ENCODE assay signal across 15 cellular contexts in the genomic region with DNA sequence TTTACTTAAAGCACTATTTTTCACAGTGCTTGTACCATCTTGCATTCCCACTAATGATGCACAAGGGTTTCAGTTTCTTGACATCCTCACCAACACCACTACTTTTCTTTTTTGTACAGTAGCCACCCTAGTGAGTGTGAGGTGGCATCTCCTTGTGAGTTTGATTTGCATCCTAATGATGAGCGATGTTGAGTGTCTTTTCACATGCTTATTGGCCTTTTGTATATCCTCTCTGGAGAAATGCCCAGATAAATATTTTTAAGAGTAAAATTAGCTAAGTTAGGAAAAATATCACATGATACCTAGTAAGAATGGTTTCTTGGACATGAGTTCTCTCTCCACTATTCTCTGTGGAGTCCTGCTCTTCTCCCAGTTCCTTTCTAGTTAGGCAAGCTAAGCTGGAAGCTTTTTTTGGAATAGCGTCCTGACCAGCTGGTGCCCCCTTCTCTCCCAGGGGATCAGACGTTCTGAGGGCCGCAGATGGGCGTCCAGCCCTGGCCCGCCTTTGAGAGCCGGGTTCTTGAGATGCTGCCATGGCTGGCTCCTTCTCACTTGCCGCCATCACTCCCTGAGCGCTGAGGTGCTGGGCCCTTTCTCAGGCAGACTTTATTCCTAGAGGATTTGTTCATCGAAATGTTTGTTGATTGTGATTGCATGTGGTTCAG.
DNase-seq lines count a peak whose midpoint lies in the region; ATAC-seq and TF ChIP-seq lines count a peak whose summit lies in the region.
"Had no signal": no experiment of that assay in that cellular context is flagged by ENCODE, and none has a peak within 500 bp of the region (broad histone marks: within the 10 kb centered on the region; RNA-seq: fewer than 3 reads in every experiment).

No MANE protein-coding gene starts in this region.

- H3K27ac ChIP-seq in ACC112 (ENCODE audit: low read depth, low read length) (peak overlapping the region; percentile 63), ascending aorta (peak overlapping the region; percentile 68 to 80), heart left ventricle (peak overlapping the region; percentile 15 to 72 (median 33)), gastrocnemius medialis (peak overlapping the region; percentile 31 to 70 (median 64)), left lung (peak overlapping the region in 1 of 2 donors; percentile 5)
- H3K27ac ChIP-seq: SJSA1 had no signal

- TF ChIP-seq CTCF in ascending aorta (IDR thresholded peaks at IDR 0.05) (no peak), heart left ventricle (IDR thresholded peaks at IDR 0.05) (no peak), gastrocnemius medialis (IDR thresholded peaks at IDR 0.05 in 4 of 5, conservative IDR thresholded peaks at IDR 0.05 in 1 of 5) (no peak), left lung (IDR thresholded peaks at IDR 0.05) (no peak), BE2C (IDR thresholded peaks at IDR 0.05; ENCODE audit: low read depth, low read length) (no peak)

- 64 to 74% (median 67%) methylated on average over 10 of the region's 10 CpGs for WGBS in heart left ventricle, 4 donors

- H3K9me3 Mint-ChIP-seq in activated naive CD8-positive, alpha-beta T cell treated with anti-CD3 and anti-CD28 coated beads for 36 hours, result no peaks in the 10 kb centered on the region
- H3K9me3 Mint-ChIP-seq: CD4-positive, alpha-beta T cell; neural crest cell; stimulated activated effector memory CD8-positive, alpha-beta T cell treated with anti-CD3 and anti-CD28 coated beads, Interleukin-12 subunit alpha, Interleukin-12 subunit beta, amount 100 ng/mL, for 72 hours had no signal

- H3K79me2 ChIP-seq in ACC112 (ENCODE audit: control insufficient read depth, insufficient read depth, low read length, unreplicated experiment), result no peaks in the 10 kb centered on the region

- no peak overlapping the region for H3K27ac Mint-ChIP-seq in activated naive CD8-positive, alpha-beta T cell treated with anti-CD3 and anti-CD28 coated beads for 36 hours
- H3K27ac Mint-ChIP-seq: CD4-positive, alpha-beta T cell; stimulated activated effector memory CD8-positive, alpha-beta T cell treated with anti-CD3 and anti-CD28 coated beads, Interleukin-12 subunit alpha, Interleukin-12 subunit beta, amount 100 ng/mL, for 72 hours had no signal

- intact Hi-C loops in ascending aorta (cut with DNase I), result loop anchor here (1.0 kb wide), 1 partner anchor 247 kb away; the partner anchor contains the start of gene TMEM184C
- intact Hi-C loops in heart left ventricle (cut with DNase I), result loop anchor here in 5 of 10 donors (1.0 to 10.0 kb wide), 8 partner anchors 129 to 749 kb away; partner anchors contain the start of genes ARHGAP10 (in 2 of the 5) and TMEM184C (in 1 of the 5)
- intact Hi-C loops in gastrocnemius medialis (cut with DNase I; ENCODE audit: low total_unique reads), result loop anchor here (10.0 kb wide), 2 partner anchors 129 to 349 kb away; partner anchors contain the start of gene ARHGAP10
- intact Hi-C loops in left lung (cut with DNase I), result loop anchor here in 1 of 2 donors (10.0 kb wide), 1 partner anchor 249 kb away; the partner anchor contains the start of gene TMEM184C

- DNase-seq in ascending aorta (ENCODE audit: low spot score in 2 of 2) (no peak), heart left ventricle (peak in 2 of 5 donors; percentile 35 to 42), gastrocnemius medialis (peak in 1 of 2 donors; percentile 40), HPDE6-E6E7 (ENCODE audit: extremely low spot score) (no peak), left lung (no peak), BE2C (no peak)
- no peak for DNase-seq in activated naive CD8-positive, alpha-beta T cell treated with anti-CD3 and anti-CD28 coated beads for 36 hours
- DNase-seq: activated CD4-positive, alpha-beta T cell treated with anti-CD3 and anti-CD28 coated beads, Interleukin-2, amount 50 U/mL, for 4 hours; CD4-positive, alpha-beta T cell; NCI-H1105 had no signal

- in situ Hi-C loops in gastrocnemius medialis (cut with MboI; ENCODE audit: low sequenced_read_pairs in 4 of 4), result no loop called here

- no peaks in the 10 kb centered on the region for H3K9me3 ChIP-seq in ascending aorta
- no peaks in the 10 kb centered on the region for H3K9me3 ChIP-seq in heart left ventricle
- H3K9me3 ChIP-seq in gastrocnemius medialis, result no peaks in the 10 kb centered on the region
- no peaks in the 10 kb centered on the region for H3K9me3 ChIP-seq in left lung
- H3K9me3 ChIP-seq in BE2C, result no peaks in the 10 kb centered on the region
- H3K9me3 ChIP-seq: SJSA1 had no signal

- peaks cover 39% of the 10 kb centered on the region for H3K4me1 ChIP-seq in ACC112 (ENCODE audit: control insufficient read depth, insufficient read depth, low read length, unreplicated experiment)
- peaks cover 10 to 51% of the 10 kb centered on the region in 2 donors for H3K4me1 ChIP-seq in ascending aorta
- peaks cover 0 to 50% (median 22%) of the 10 kb centered on the region in 12 donors for H3K4me1 ChIP-seq in heart left ventricle
- H3K4me1 ChIP-seq in gastrocnemius medialis, result peaks cover 24 to 34% of the 10 kb centered on the region in 2 donors
- no peaks in the 10 kb centered on the region for H3K4me1 ChIP-seq in left lung
- H3K4me1 ChIP-seq in BE2C, result peaks cover 32% of the 10 kb centered on the region

- ATAC-seq in heart left ventricle (peak in 3 of 4 donors; percentile 8 to 23 (median 21)), gastrocnemius medialis (peak in 1 of 2 donors; percentile 43), left lung (no peak)

- H3K4me1 Mint-ChIP-seq in activated naive CD8-positive, alpha-beta T cell treated with anti-CD3 and anti-CD28 coated beads for 36 hours, result peaks cover 3% of the 10 kb centered on the region
- H3K4me1 Mint-ChIP-seq: neural crest cell had no signal

- peaks cover 4% of the 10 kb centered on the region; the same call in 1 of the 2 replicates for H3K36me3 ChIP-seq in ACC112 (ENCODE audit: insufficient read depth, low read length)
- H3K36me3 ChIP-seq in ascending aorta, result peaks cover 0 to 47% of the 10 kb centered on the region in 2 donors
- H3K36me3 ChIP-seq in heart left ventricle, result peaks cover 0 to 31% (median 14%) of the 10 kb centered on the region in 9 donors
- peaks cover 0 to 8% of the 10 kb centered on the region in 2 donors for H3K36me3 ChIP-seq in gastrocnemius medialis
- no peaks in the 10 kb centered on the region for H3K36me3 ChIP-seq in left lung
- peaks cover 9% of the 10 kb centered on the region; the same call in 1 of the 2 replicates for H3K36me3 ChIP-seq in BE2C

- H3K27me3 ChIP-seq in ACC112 (ENCODE audit: insufficient read depth, low read length) (no peaks in the 10 kb centered on the region), ascending aorta (no peaks in the 10 kb centered on the region), heart left ventricle (no peaks in the 10 kb centered on the region), gastrocnemius medialis (no peaks in the 10 kb centered on the region), left lung (no peaks in the 10 kb centered on the region), BE2C (no peaks in the 10 kb centered on the region)
- H3K27me3 ChIP-seq: SJSA1 had no signal

- H3K36me3 Mint-ChIP-seq in activated naive CD8-positive, alpha-beta T cell treated with anti-CD3 and anti-CD28 coated beads for 36 hours, result no peaks in the 10 kb centered on the region

- no peaks in the 10 kb centered on the region for H3K27me3 Mint-ChIP-seq in activated naive CD8-positive, alpha-beta T cell treated with anti-CD3 and anti-CD28 coated beads for 36 hours
- H3K27me3 Mint-ChIP-seq: CD4-positive, alpha-beta T cell had no signal

- H2AFZ ChIP-seq in ACC112 (ENCODE audit: low read length, unreplicated experiment), result no peak overlapping the region

- TF ChIP-seq POLR2A in heart left ventricle (IDR thresholded peaks at IDR 0.05) (no peak), gastrocnemius medialis (IDR thresholded peaks at IDR 0.05) (no peak)

- peak overlapping the region; percentile 48 for H3K4me3 ChIP-seq in ACC112 (ENCODE audit: low read depth, low read length)
- no peak overlapping the region for H3K4me3 ChIP-seq in ascending aorta
- H3K4me3 ChIP-seq in heart left ventricle, result no peak overlapping the region
- H3K4me3 ChIP-seq in gastrocnemius medialis, result no peak overlapping the region
- H3K4me3 ChIP-seq in left lung, result no peak overlapping the region
- H3K4me3 ChIP-seq in BE2C (ENCODE audit: low read depth, low read length), result no peak overlapping the region
- H3K4me3 ChIP-seq: SJSA1, skin epidermis had no signal

- no peak overlapping the region for H3K4me3 Mint-ChIP-seq in activated naive CD8-positive, alpha-beta T cell treated with anti-CD3 and anti-CD28 coated beads for 36 hours
- H3K4me3 Mint-ChIP-seq: CD4-positive, alpha-beta T cell; neural crest cell; stimulated activated effector memory CD8-positive, alpha-beta T cell treated with anti-CD3 and anti-CD28 coated beads, Interleukin-12 subunit alpha, Interleukin-12 subunit beta, amount 100 ng/mL, for 72 hours had no signal
